Comparison of ENCODE assay signal across 1 cellular context in the genomic region with DNA sequence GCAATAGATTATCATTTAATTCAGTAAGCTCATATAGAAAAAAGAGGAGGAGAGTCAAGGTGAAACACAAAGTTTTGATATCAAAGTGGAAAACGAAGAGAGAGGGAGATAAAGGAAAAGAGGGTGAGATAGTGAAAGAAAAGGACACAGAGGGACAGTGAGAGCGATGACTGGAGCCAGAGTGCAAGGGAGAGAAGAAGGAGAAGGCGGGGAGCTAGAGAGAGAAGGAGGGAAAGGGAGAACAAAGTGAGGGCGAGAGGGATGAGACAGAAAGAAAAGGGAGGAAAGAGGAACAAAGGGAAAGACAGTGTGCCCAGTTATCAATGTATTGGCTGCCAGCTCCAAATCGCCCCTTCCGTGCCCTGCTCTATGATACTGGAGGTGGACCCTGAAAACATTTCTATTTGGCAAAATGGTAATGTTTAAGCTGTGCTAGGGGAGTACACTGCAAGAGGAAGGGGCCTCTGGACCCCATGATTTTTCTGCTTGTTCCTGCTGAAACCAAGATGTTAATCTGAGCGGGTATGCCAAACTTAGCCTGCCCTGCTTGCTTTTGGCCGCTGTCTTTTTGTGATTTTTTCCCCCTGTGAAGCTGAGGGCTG.
A peak's percentile ranks its signal among the peaks of the same experiment; 100 is the strongest.
TF ChIP-seq lines count a peak whose summit lies in the region.

No MANE protein-coding gene starts in this region.

TF ChIP-seq in K562, 482 proteins besides CTCF, POLR2A, EP300 and RAD21 (continued from another document and continues in another):
- TF ChIP-seq CHD7 (IDR thresholded peaks at IDR 0.05; ENCODE audit: low read depth, low read length) (no peak), JUN (IDR thresholded peaks at IDR 0.05; ENCODE audit: borderline replicate concordance, low read depth, low read length) (0 out of 2 replicates have a peak, but pooled peaks have one; percentile 8), JUN (CRISPR knock-in tag; IDR thresholded peaks at IDR 0.05; ENCODE audit: borderline replicate concordance) (no peak), TFAM (CRISPR knock-in tag; conservative IDR thresholded peaks at IDR 0.05) (no peak), MBD1 (CRISPR knock-in tag; IDR thresholded peaks at IDR 0.05) (no peak), ZNF407 (IDR thresholded peaks at IDR 0.05; ENCODE audit: low read depth) (peak; percentile 49; the same call in 1 of the 2 replicates)
- TF ChIP-seq, protein P1, sequence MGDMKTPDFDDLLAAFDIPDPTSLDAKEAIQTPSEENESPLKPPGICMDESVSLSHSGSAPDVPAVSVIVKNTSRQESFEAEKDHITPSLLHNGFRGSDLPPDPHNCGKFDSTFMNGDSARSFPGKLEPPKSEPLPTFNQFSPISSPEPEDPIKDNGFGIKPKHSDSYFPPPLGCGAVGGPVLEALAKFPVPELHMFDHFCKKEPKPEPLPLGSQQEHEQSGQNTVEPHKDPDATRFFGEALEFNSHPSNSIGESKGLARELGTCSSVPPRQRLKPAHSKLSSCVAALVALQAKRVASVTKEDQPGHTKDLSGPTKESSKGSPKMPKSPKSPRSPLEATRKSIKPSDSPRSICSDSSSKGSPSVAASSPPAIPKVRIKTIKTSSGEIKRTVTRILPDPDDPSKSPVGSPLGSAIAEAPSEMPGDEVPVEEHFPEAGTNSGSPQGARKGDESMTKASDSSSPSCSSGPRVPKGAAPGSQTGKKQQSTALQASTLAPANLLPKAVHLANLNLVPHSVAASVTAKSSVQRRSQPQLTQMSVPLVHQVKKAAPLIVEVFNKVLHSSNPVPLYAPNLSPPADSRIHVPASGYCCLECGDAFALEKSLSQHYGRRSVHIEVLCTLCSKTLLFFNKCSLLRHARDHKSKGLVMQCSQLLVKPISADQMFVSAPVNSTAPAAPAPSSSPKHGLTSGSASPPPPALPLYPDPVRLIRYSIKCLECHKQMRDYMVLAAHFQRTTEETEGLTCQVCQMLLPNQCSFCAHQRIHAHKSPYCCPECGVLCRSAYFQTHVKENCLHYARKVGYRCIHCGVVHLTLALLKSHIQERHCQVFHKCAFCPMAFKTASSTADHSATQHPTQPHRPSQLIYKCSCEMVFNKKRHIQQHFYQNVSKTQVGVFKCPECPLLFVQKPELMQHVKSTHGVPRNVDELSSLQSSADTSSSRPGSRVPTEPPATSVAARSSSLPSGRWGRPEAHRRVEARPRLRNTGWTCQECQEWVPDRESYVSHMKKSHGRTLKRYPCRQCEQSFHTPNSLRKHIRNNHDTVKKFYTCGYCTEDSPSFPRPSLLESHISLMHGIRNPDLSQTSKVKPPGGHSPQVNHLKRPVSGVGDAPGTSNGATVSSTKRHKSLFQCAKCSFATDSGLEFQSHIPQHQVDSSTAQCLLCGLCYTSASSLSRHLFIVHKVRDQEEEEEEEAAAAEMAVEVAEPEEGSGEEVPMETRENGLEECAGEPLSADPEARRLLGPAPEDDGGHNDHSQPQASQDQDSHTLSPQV (IDR thresholded peaks at IDR 0.05), result no peak
- TF ChIP-seq, protein P2, sequence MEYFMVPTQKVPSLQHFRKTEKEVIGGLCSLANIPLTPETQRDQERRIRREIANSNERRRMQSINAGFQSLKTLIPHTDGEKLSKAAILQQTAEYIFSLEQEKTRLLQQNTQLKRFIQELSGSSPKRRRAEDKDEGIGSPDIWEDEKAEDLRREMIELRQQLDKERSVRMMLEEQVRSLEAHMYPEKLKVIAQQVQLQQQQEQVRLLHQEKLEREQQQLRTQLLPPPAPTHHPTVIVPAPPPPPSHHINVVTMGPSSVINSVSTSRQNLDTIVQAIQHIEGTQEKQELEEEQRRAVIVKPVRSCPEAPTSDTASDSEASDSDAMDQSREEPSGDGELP (CRISPR knock-in tag; IDR thresholded peaks at IDR 0.05; ENCODE audit: borderline replicate concordance), result no peak
